Comparison of ENCODE assay signal across 12 cellular contexts in the genomic region with DNA sequence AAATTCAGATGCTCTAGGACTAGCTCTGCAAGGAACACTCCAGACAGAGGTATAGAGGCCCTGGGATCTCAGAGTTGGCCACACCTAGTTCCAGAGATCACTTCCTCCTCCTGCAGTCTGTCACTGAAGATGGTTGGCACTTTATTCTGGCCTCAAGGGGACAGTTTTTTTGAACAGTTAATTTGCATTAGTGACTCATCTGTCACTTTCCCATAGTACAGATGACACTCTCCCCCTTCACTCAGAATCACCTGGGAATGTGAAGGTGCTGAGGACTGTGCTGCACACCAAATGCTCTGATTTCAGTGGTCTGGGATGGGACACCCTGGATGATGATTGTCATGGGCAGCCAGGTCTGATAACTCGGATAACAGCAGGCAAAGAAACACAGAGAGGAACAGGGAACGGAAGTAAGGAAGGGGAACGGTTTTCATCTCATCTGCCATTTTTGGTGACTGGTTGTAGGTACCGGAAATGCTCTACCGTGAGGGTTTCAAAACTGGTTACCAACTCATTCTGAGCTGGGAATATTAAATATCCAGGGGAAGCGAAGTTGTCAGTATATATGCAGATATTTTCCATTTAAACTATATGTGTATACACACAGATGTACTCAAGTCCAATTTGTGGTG.
A peak's percentile ranks its signal among the peaks of the same experiment; 100 is the strongest.
DNase-seq lines count a peak whose midpoint lies in the region; ATAC-seq and TF ChIP-seq lines count a peak whose summit lies in the region.
"Had no signal": no experiment of that assay in that cellular context is flagged by ENCODE, and none has a peak within 500 bp of the region (broad histone marks: within the 10 kb centered on the region; RNA-seq: fewer than 3 reads in every experiment).

No MANE protein-coding gene starts in this region.

- no peak overlapping the region for H3K4me3 ChIP-seq in HUES6 (ENCODE audit: low read depth, low read length)
- H3K4me3 ChIP-seq in neural progenitor cell: no peak overlapping the region
- H3K4me3 ChIP-seq: GM23248, stomach had no signal

- H3K4me1 Mint-ChIP-seq in neural progenitor cell: peaks cover 72% of the 10 kb centered on the region

- H3K9me3 ChIP-seq in HUES6 (ENCODE audit: control insufficient read depth, insufficient read depth, low read depth, low read length): no peaks in the 10 kb centered on the region
- H3K9me3 ChIP-seq in neural progenitor cell (ENCODE audit: low read depth): no peaks in the 10 kb centered on the region
- H3K9me3 ChIP-seq: stomach had no signal

- peaks cover 3% of the 10 kb centered on the region for H3K27me3 Mint-ChIP-seq in neural progenitor cell (ENCODE audit: insufficient read depth, low read depth)
- H3K27me3 Mint-ChIP-seq: activated naive CD4-positive, alpha-beta T cell treated with anti-CD3 and anti-CD28 coated beads, Interleukin-2, amount 50 U/mL, for 24 hours had no signal

- no peaks in the 10 kb centered on the region for H3K9me3 Mint-ChIP-seq in neural progenitor cell
- H3K9me3 Mint-ChIP-seq: activated naive CD4-positive, alpha-beta T cell treated with anti-CD3 and anti-CD28 coated beads, Interleukin-2, amount 50 U/mL, for 24 hours had no signal

- H3K36me3 ChIP-seq in HUES6 (ENCODE audit: control insufficient read depth, insufficient read depth, low read length): no peaks in the 10 kb centered on the region
- H3K36me3 ChIP-seq in neural progenitor cell: no peaks in the 10 kb centered on the region

- H3K27ac Mint-ChIP-seq in neural progenitor cell: no peak overlapping the region
- H3K27ac Mint-ChIP-seq: activated naive CD4-positive, alpha-beta T cell treated with anti-CD3 and anti-CD28 coated beads, Interleukin-2, amount 50 U/mL, for 24 hours had no signal

- no peak for TF ChIP-seq CTCF in neural progenitor cell (IDR thresholded peaks at IDR 0.05)

- H3K27ac ChIP-seq in HUES6 (ENCODE audit: low read depth, low read length) (peak overlapping the region; percentile 89), neural progenitor cell (no peak overlapping the region)
- H3K27ac ChIP-seq: 22Rv1, GM23248, stomach had no signal

- no peak overlapping the region for H2AFZ ChIP-seq in neural progenitor cell (replicated peaks)
- H2AFZ ChIP-seq: GM23248 had no signal

- H3K27me3 ChIP-seq in HUES6 (ENCODE audit: control insufficient read depth, insufficient read depth, low read length) (no peaks in the 10 kb centered on the region), neural progenitor cell (no peaks in the 10 kb centered on the region)
- H3K27me3 ChIP-seq: stomach had no signal

- H3F3A ChIP-seq in neural progenitor cell (ENCODE audit: low read depth): peaks cover 24% of the 10 kb centered on the region

- no peaks in the 10 kb centered on the region for H4K20me1 ChIP-seq in neural progenitor cell (ENCODE audit: low read depth)

- H3K4me3 Mint-ChIP-seq in neural progenitor cell: no peak overlapping the region
- H3K4me3 Mint-ChIP-seq: activated naive CD4-positive, alpha-beta T cell treated with anti-CD3 and anti-CD28 coated beads, Interleukin-2, amount 50 U/mL, for 24 hours had no signal

- H3K36me3 Mint-ChIP-seq in neural progenitor cell: no peaks in the 10 kb centered on the region

- no peaks in the 10 kb centered on the region for H3K79me2 ChIP-seq in neural progenitor cell (ENCODE audit: low read depth)

- peak overlapping the region; percentile 2 for H3K9ac ChIP-seq in HUES6 (ENCODE audit: low read length)
- H3K9ac ChIP-seq in neural progenitor cell: no peak overlapping the region
- H3K9ac ChIP-seq: GM23248 had no signal

- H3K4me1 ChIP-seq in HUES6 (ENCODE audit: control insufficient read depth, insufficient read depth, low read length): peaks cover 73% of the 10 kb centered on the region
- H3K4me1 ChIP-seq in neural progenitor cell: peaks cover 59% of the 10 kb centered on the region

- DNase-seq in DMS53 (lab: John Stamatoyannopoulos, UW): peak; percentile 38
- no peak for DNase-seq in DMS53 treated with DMSO at 0.1 percent for 48 hours (lab: John Stamatoyannopoulos, UW; ENCODE audit: unreplicated experiment)
- no peak for DNase-seq in neural progenitor cell (ENCODE audit: low spot score)
- DNase-seq in cerebellar cortex (ENCODE audit: low spot score): no peak
- DNase-seq in ureter (ENCODE audit: low spot score): no peak
- DNase-seq in stimulated activated CD4-positive, alpha-beta T cell treated with anti-CD3 and anti-CD28 coated beads, Interleukin-12 subunit alpha, Interleukin-12 subunit beta, amount 100 ng/mL, for 4 hours: no peak
- DNase-seq: GM23248, stomach had no signal

- peak overlapping the region; percentile 43 for H3K4me2 ChIP-seq in neural progenitor cell

- peak; percentile 93 for ATAC-seq in HG02588 (IDR thresholded peaks at IDR 0.05; ENCODE audit: unreplicated experiment)
